9 cellular contexts compared by ENCODE assay signal in genomic region chr19:17779281-17779930, GRCh38. TPM values are rescaled to one million over a fixed set of nuclear protein-coding genes. Genes with fewer than 3 reads are reported as not detected.
A peak's percentile ranks its signal among the peaks of the same experiment; 100 is the strongest.
DNase-seq lines count a peak whose midpoint lies in the region; ATAC-seq lines count a peak whose summit lies in the region.
"Had no signal": no experiment of that assay in that cellular context is flagged by ENCODE, and none has a peak within 500 bp of the region (broad histone marks: within the 10 kb centered on the region; RNA-seq: fewer than 3 reads in every experiment).

No MANE protein-coding gene starts in this region.

- H3K4me1 Mint-ChIP-seq in activated T-helper 17 cell treated with anti-CD3 and anti-CD28 coated beads, Interleukin-2, amount 50 U/mL, for 72 hours, result peaks cover 17% of the 10 kb centered on the region
- peaks cover 62% of the 10 kb centered on the region for H3K4me1 Mint-ChIP-seq in stimulated activated naive CD8-positive, alpha-beta T cell treated with anti-CD3 and anti-CD28 coated beads, Interleukin-15, amount 100 ng/mL, for 72 hours

- H3K4me3 Mint-ChIP-seq in activated T-helper 17 cell treated with anti-CD3 and anti-CD28 coated beads, Interleukin-2, amount 50 U/mL, for 72 hours, result no peak overlapping the region
- H3K4me3 Mint-ChIP-seq in stimulated activated naive CD8-positive, alpha-beta T cell treated with anti-CD3 and anti-CD28 coated beads, Interleukin-15, amount 100 ng/mL, for 72 hours, result no peak overlapping the region

- no peaks in the 10 kb centered on the region for H3K27me3 Mint-ChIP-seq in activated T-helper 17 cell treated with anti-CD3 and anti-CD28 coated beads, Interleukin-2, amount 50 U/mL, for 72 hours
- H3K27me3 Mint-ChIP-seq in stimulated activated naive CD8-positive, alpha-beta T cell treated with anti-CD3 and anti-CD28 coated beads, Interleukin-15, amount 100 ng/mL, for 72 hours, result no peaks in the 10 kb centered on the region

- peak overlapping the region; percentile 71 for H3K27ac Mint-ChIP-seq in activated T-helper 17 cell treated with anti-CD3 and anti-CD28 coated beads, Interleukin-2, amount 50 U/mL, for 72 hours
- H3K27ac Mint-ChIP-seq in stimulated activated naive CD8-positive, alpha-beta T cell treated with anti-CD3 and anti-CD28 coated beads, Interleukin-15, amount 100 ng/mL, for 72 hours, result peak overlapping the region; percentile 36 to 68

- H3K36me3 Mint-ChIP-seq in activated T-helper 17 cell treated with anti-CD3 and anti-CD28 coated beads, Interleukin-2, amount 50 U/mL, for 72 hours (ENCODE audit: low read depth), result peaks cover 84% of the 10 kb centered on the region

- ATAC-seq in activated T-helper 17 cell treated with anti-CD3 and anti-CD28 coated beads, Interleukin-2, amount 50 U/mL, for 72 hours (replicated peaks), result no peak
- ATAC-seq in stimulated activated naive CD8-positive, alpha-beta T cell treated with anti-CD3 and anti-CD28 coated beads, Interleukin-15, amount 100 ng/mL, for 72 hours, result no peak
- no peak for ATAC-seq in HG03460 (IDR thresholded peaks at IDR 0.05; ENCODE audit: unreplicated experiment)

- DNase-seq in NCI-H2196 (lab: John Stamatoyannopoulos, UW; ENCODE audit: unreplicated experiment) (peak; percentile 46), NCI-H2196 treated with DMSO at 0.1 percent for 48 hours (lab: John Stamatoyannopoulos, UW; ENCODE audit: unreplicated experiment) (no peak), hepatic stellate cell (ENCODE audit: low spot score) (peak; percentile 26), SHP77 (lab: John Stamatoyannopoulos, UW) (no peak), cerebellar nuclear complex (lab: John Stamatoyannopoulos, UW) (no peak)
- no peak for DNase-seq in stimulated activated naive CD8-positive, alpha-beta T cell treated with anti-CD3 and anti-CD28 coated beads, Interleukin-15, amount 100 ng/mL, for 72 hours

- H3K9me3 Mint-ChIP-seq in activated T-helper 17 cell treated with anti-CD3 and anti-CD28 coated beads, Interleukin-2, amount 50 U/mL, for 72 hours, result no peaks in the 10 kb centered on the region
- no peaks in the 10 kb centered on the region for H3K9me3 Mint-ChIP-seq in stimulated activated naive CD8-positive, alpha-beta T cell treated with anti-CD3 and anti-CD28 coated beads, Interleukin-15, amount 100 ng/mL, for 72 hours

RNA-seq across cellular contexts. Expression of gene B3GNT3, which starts 15.5 kb away (rescaled TPM):
- 1 to 10 TPM in 1 of 2 donors, not detected in 1; 1.2 TPM for total RNA-seq in activated T-helper 17 cell treated with anti-CD3 and anti-CD28 coated beads, Interleukin-2, amount 50 U/mL, for 72 hours

RNA-seq across cellular contexts. Expression of gene FCHO1, which starts 28.1 kb away (rescaled TPM):
- 10 to 100 TPM; 64.0 to 75.5 TPM for total RNA-seq in activated T-helper 17 cell treated with anti-CD3 and anti-CD28 coated beads, Interleukin-2, amount 50 U/mL, for 72 hours

RNA-seq across cellular contexts. Expression of gene INSL3, which starts 41.9 kb away (rescaled TPM):
- total RNA-seq in activated T-helper 17 cell treated with anti-CD3 and anti-CD28 coated beads, Interleukin-2, amount 50 U/mL, for 72 hours, result 1 to 10 TPM; 7.6 to 8.3 TPM
- total RNA-seq: urinary bladder had no signal

Comparison
In these comparisons a context has a peak if more than half of its experiments do, and no peak if none do; other contexts are left out.
1. DNase-seq: peak in NCI-H2196 (single experiment) and hepatic stellate cell (single experiment); none in NCI-H2196 treated with DMSO at 0.1 percent for 48 hours (single experiment), stimulated activated naive CD8-positive, alpha-beta T cell treated with anti-CD3 and anti-CD28 coated beads, Interleukin-15, amount 100 ng/mL, for 72 hours (0 of 2), SHP77 (0 of 2) and cerebellar nuclear complex (0 of 2).